ENCODE assay signal across 7 cellular contexts in the genomic region with DNA sequence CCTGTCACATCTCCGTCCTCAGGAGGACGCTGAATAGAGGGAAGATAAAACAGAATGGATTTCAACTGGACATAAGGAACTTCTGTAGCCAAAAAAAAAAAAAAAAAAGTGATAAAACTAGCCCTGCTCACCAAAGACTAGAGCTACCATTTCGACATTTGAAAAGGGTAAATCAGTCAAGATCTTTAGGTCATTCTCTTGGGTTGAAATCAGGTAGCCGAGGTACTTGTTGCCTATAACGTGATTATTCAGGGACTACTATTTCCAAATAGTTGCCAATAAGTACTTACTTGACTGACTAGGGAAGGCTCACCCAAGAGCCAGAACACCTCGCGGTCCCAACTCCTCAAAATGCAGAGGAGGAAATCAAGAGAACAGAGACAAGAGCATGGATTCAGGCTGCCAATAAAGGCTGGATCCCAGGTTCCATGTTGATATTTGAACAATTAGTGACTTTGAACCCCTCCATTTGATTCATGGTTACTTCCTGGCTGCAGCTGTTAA. TPM values are rescaled to one million over a fixed set of nuclear protein-coding genes. Genes with fewer than 3 reads are reported as not detected.
DNase-seq lines count a peak whose midpoint lies in the region; ATAC-seq and TF ChIP-seq lines count a peak whose summit lies in the region.

No MANE protein-coding gene starts in this region.

- ATAC-seq in WTC11 (no peak), GM21528 (IDR thresholded peaks at IDR 0.05; ENCODE audit: low FRiP score, unreplicated experiment) (no peak)
- ATAC-seq in stimulated activated effector memory CD8-positive, alpha-beta T cell treated with anti-CD3 and anti-CD28 coated beads, Interleukin-12 subunit alpha, Interleukin-12 subunit beta, amount 100 ng/mL, for 72 hours, result no peak

- H3K27me3 Mint-ChIP-seq in WTC11 (ENCODE audit: low read depth), result peaks cover 15% of the 10 kb centered on the region

- H3K27ac Mint-ChIP-seq in WTC11, result peak overlapping the region; percentile 86
- peak overlapping the region; percentile 97 for H3K27ac Mint-ChIP-seq in stimulated activated effector memory CD8-positive, alpha-beta T cell treated with anti-CD3 and anti-CD28 coated beads, Interleukin-12 subunit alpha, Interleukin-12 subunit beta, amount 100 ng/mL, for 72 hours

- DNase-seq in WTC11 (ENCODE audit: low spot score), result no peak
- no peak for DNase-seq in hepatocyte (ENCODE audit: low spot score)
- DNase-seq in stimulated activated effector memory CD8-positive, alpha-beta T cell treated with anti-CD3 and anti-CD28 coated beads, Interleukin-12 subunit alpha, Interleukin-12 subunit beta, amount 100 ng/mL, for 72 hours (ENCODE audit: low spot score in 2 of 2), result no peak
- DNase-seq in islet precursor cell, result no peak
- DNase-seq in epidermal melanocyte (ENCODE audit: insufficient read length, low spot score), result no peak

- peak overlapping the region; percentile 76 for H3K4me3 ChIP-seq in HEK293 (ENCODE audit: low read depth, low read length)
- peak overlapping the region; percentile 77 for H3K4me3 ChIP-seq in hepatocyte

- H3K9me3 Mint-ChIP-seq in WTC11, result no peaks in the 10 kb centered on the region
- no peaks in the 10 kb centered on the region for H3K9me3 Mint-ChIP-seq in stimulated activated effector memory CD8-positive, alpha-beta T cell treated with anti-CD3 and anti-CD28 coated beads, Interleukin-12 subunit alpha, Interleukin-12 subunit beta, amount 100 ng/mL, for 72 hours

- no peaks in the 10 kb centered on the region for H3K27me3 ChIP-seq in hepatocyte

- H4K20me1 ChIP-seq in hepatocyte (ENCODE audit: insufficient read depth, poor library complexity, severe bottlenecking), result peaks cover 60% of the 10 kb centered on the region

- WGBS in hepatocyte (ENCODE audit: low lambda C conversion rate, missing lambda C conversion rate), result 61% methylated on average over 7 of the region's 7 CpGs

- H3K36me3 Mint-ChIP-seq in WTC11, result no peaks in the 10 kb centered on the region
- peaks cover 36% of the 10 kb centered on the region for H3K36me3 Mint-ChIP-seq in stimulated activated effector memory CD8-positive, alpha-beta T cell treated with anti-CD3 and anti-CD28 coated beads, Interleukin-12 subunit alpha, Interleukin-12 subunit beta, amount 100 ng/mL, for 72 hours

- peak overlapping the region; percentile 91 for H3K4me3 Mint-ChIP-seq in WTC11
- peak overlapping the region; percentile 85 for H3K4me3 Mint-ChIP-seq in stimulated activated effector memory CD8-positive, alpha-beta T cell treated with anti-CD3 and anti-CD28 coated beads, Interleukin-12 subunit alpha, Interleukin-12 subunit beta, amount 100 ng/mL, for 72 hours

- no peak for TF ChIP-seq CTCF in HEK293 (tag by site-specific recombination; IDR thresholded peaks at IDR 0.05)
- TF ChIP-seq CTCF in WTC11 (IDR thresholded peaks at IDR 0.05), result no peak
- no peak for TF ChIP-seq CTCF in hepatocyte (IDR thresholded peaks at IDR 0.05; ENCODE audit: poor library complexity)

- no peaks in the 10 kb centered on the region for H3K9me3 ChIP-seq in HEK293 (ENCODE audit: control insufficient read depth, insufficient read depth, low read depth, low read length)
- H3K9me3 ChIP-seq in hepatocyte (ENCODE audit: low read depth), result no peaks in the 10 kb centered on the region

- peak overlapping the region; percentile 78 for H3K4me2 ChIP-seq in hepatocyte

- POLR2A ChIA-PET in HEK293 (lab: Yijun Ruan, JAX) (interaction anchor here (1.0 to 1.9 kb wide), 2 partner anchors 27 to 57 kb away, joined by 3 to 5 read pairs; no protein-coding TSS in a partner anchor), WTC11 (lab: Charles Lee) (interaction anchor here (1.3 kb wide), 1 partner anchor 8 kb away, joined by 4 read pairs; no protein-coding TSS in a partner anchor)

- CTCF ChIA-PET in HEK293 (lab: Yijun Ruan, JAX), result interaction anchor here (0.7 kb wide), 1 partner anchor 394 kb away, joined by 4 read pairs; no protein-coding TSS in a partner anchor
- CTCF ChIA-PET in WTC11 (lab: Charles Lee), result interaction anchor here (1.5 kb wide), 1 partner anchor 9 kb away, joined by 3 read pairs; no protein-coding TSS in a partner anchor

- no peaks in the 10 kb centered on the region for H3K9me2 ChIP-seq in hepatocyte (replicated peaks; ENCODE audit: insufficient read depth)

- H3K79me2 ChIP-seq in hepatocyte, result peaks cover 63% of the 10 kb centered on the region

- no peak overlapping the region for H2AFZ ChIP-seq in hepatocyte

- peaks cover 51% of the 10 kb centered on the region for H3K4me1 Mint-ChIP-seq in WTC11
- H3K4me1 Mint-ChIP-seq in stimulated activated effector memory CD8-positive, alpha-beta T cell treated with anti-CD3 and anti-CD28 coated beads, Interleukin-12 subunit alpha, Interleukin-12 subunit beta, amount 100 ng/mL, for 72 hours, result peaks cover 67% of the 10 kb centered on the region

- H3K36me3 ChIP-seq in HEK293 (ENCODE audit: control insufficient read depth in 2 of 2, insufficient read depth in 1 of 2, low read length in 2 of 2), result no peaks in the 10 kb centered on the region; a peak in 1 of 3 replicates
- no peaks in the 10 kb centered on the region for H3K36me3 ChIP-seq in hepatocyte (replicated peaks; ENCODE audit: insufficient read depth, low read depth)

- H3K4me1 ChIP-seq in HEK293 (ENCODE audit: control insufficient read depth, insufficient read depth, low read length) (no peaks in the 10 kb centered on the region), hepatocyte (ENCODE audit: insufficient read depth) (peaks cover 2% of the 10 kb centered on the region)

- H3K27ac ChIP-seq in HEK293 (ENCODE audit: extremely low read depth, low read depth, low read length), result no peak overlapping the region
- peak overlapping the region; percentile 100 for H3K27ac ChIP-seq in hepatocyte

TF ChIP-seq in HEK293, 187 proteins besides CTCF, POLR2A, EP300 and RAD21 (continues in another document):
- TF ChIP-seq, protein P1, sequence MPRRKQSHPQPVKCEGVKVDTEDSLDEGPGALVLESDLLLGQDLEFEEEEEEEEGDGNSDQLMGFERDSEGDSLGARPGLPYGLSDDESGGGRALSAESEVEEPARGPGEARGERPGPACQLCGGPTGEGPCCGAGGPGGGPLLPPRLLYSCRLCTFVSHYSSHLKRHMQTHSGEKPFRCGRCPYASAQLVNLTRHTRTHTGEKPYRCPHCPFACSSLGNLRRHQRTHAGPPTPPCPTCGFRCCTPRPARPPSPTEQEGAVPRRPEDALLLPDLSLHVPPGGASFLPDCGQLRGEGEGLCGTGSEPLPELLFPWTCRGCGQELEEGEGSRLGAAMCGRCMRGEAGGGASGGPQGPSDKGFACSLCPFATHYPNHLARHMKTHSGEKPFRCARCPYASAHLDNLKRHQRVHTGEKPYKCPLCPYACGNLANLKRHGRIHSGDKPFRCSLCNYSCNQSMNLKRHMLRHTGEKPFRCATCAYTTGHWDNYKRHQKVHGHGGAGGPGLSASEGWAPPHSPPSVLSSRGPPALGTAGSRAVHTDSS (tag by site-specific recombination; IDR thresholded peaks at IDR 0.05), result no peak
- TF ChIP-seq ZNF132 (tag by site-specific recombination; IDR thresholded peaks at IDR 0.05; ENCODE audit: borderline replicate concordance), result no peak
- TF ChIP-seq ZNF830 (tag by site-specific recombination; IDR thresholded peaks at IDR 0.05; ENCODE audit: low read depth), result no peak
- no peak for TF ChIP-seq KLF9 (tag by site-specific recombination; IDR thresholded peaks at IDR 0.05; ENCODE audit: low read depth)
- TF ChIP-seq ZNF24 (tag by site-specific recombination; IDR thresholded peaks at IDR 0.05), result no peak
- TF ChIP-seq OVOL3 (tag by site-specific recombination; IDR thresholded peaks at IDR 0.05), result no peak
- TF ChIP-seq KLF7 (tag by site-specific recombination; IDR thresholded peaks at IDR 0.05; ENCODE audit: borderline replicate concordance), result no peak
- no peak for TF ChIP-seq ZNF580 (tag by site-specific recombination; IDR thresholded peaks at IDR 0.05)
- TF ChIP-seq ZNF10 (tag by site-specific recombination; IDR thresholded peaks at IDR 0.05), result peak; percentile 71; the same call in 1 of the 2 replicates
- TF ChIP-seq ZNF394 (tag by site-specific recombination; IDR thresholded peaks at IDR 0.05; ENCODE audit: borderline replicate concordance), result no peak

TF ChIP-seq in WTC11, 78 proteins besides CTCF, POLR2A, EP300 and RAD21 (continues in another document):
- TF ChIP-seq, protein P2, sequence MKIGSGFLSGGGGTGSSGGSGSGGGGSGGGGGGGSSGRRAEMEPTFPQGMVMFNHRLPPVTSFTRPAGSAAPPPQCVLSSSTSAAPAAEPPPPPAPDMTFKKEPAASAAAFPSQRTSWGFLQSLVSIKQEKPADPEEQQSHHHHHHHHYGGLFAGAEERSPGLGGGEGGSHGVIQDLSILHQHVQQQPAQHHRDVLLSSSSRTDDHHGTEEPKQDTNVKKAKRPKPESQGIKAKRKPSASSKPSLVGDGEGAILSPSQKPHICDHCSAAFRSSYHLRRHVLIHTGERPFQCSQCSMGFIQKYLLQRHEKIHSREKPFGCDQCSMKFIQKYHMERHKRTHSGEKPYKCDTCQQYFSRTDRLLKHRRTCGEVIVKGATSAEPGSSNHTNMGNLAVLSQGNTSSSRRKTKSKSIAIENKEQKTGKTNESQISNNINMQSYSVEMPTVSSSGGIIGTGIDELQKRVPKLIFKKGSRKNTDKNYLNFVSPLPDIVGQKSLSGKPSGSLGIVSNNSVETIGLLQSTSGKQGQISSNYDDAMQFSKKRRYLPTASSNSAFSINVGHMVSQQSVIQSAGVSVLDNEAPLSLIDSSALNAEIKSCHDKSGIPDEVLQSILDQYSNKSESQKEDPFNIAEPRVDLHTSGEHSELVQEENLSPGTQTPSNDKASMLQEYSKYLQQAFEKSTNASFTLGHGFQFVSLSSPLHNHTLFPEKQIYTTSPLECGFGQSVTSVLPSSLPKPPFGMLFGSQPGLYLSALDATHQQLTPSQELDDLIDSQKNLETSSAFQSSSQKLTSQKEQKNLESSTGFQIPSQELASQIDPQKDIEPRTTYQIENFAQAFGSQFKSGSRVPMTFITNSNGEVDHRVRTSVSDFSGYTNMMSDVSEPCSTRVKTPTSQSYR (CRISPR knock-in tag; IDR thresholded peaks at IDR 0.05), result no peak
- TF ChIP-seq ATF6 (CRISPR knock-in tag; IDR thresholded peaks at IDR 0.05), result no peak

RNA-seq across cellular contexts. Expression of gene RHEB, which starts 2.0 kb away (rescaled TPM):
- total RNA-seq in WTC11 (2021), result 126 to 133 TPM (median 127 TPM) in 3 replicates
- total RNA-seq in hepatocyte, result 105 and 111 TPM in 2 replicates
- 135 and 142 TPM in 2 replicates for polyA plus RNA-seq in hepatocyte
